ENCODE assay signal across 17 cellular contexts in the genomic region with DNA sequence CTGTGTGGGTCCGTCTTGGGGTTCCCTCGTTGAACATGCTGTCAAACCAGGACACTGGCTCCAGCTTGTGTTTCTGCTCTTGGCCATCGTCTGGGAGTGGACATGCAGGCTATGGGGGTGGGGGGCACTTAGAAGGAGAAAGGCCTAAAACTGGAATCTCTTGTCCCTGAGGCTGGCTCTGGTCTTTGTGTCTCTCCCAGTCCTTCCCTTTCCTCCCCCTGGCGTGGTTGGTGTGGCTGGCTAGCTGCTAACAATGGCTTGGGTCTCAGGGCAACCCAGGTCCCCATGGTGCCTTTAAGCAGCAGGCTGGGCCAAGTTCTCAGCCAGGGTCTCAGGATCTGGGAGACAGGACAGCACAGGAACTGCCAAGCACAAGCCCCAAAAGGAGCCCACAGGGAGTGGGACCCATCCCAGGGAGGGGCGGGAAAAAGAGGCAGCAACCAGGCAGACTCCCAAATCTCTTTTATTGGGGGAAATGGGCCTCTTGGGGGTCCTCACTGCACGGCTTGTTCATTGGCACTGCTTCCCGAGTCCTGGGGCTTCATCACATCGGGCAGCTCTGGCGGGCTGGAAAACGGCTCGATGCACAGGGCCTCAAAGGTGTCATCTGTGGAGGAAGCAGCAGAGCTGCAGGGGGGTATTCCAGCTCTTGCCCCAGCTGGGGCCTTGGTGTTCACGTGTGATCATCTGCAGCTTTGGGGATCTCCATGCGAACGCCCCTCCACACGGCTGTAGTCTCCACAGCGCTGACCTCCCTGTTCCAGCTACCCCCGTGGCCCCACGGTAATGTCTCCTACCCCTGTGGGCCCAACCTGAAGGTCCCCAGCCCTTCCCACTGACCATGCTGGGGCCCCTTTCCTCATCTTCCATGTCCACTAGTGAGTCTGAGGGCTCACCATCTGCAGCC. TPM values are rescaled to one million over a fixed set of nuclear protein-coding genes. Genes with fewer than 3 reads are reported as not detected.
DNase-seq lines count a peak whose midpoint lies in the region; ATAC-seq and TF ChIP-seq lines count a peak whose summit lies in the region.
"Had no signal": no experiment of that assay in that cellular context is flagged by ENCODE, and none has a peak within 500 bp of the region (broad histone marks: within the 10 kb centered on the region; RNA-seq: fewer than 3 reads in every experiment).

No MANE protein-coding gene starts in this region.

- no peak for TF ChIP-seq EP300 in suprapubic skin (IDR thresholded peaks at IDR 0.05)

- no peak for TF ChIP-seq POLR2A in suprapubic skin (IDR thresholded peaks at IDR 0.05)

- H3K27ac Mint-ChIP-seq in activated naive CD4-positive, alpha-beta T cell treated with anti-CD3 and anti-CD28 coated beads, Interleukin-2, amount 50 U/mL, for 24 hours = peak overlapping the region; percentile 51
- H3K27ac Mint-ChIP-seq in glutamatergic neuron (ENCODE audit: unreplicated experiment) = peak overlapping the region; percentile 25

- H3K4me1 ChIP-seq in suprapubic skin = peaks cover 59% of the 10 kb centered on the region
- H3K4me1 ChIP-seq: BE2C had no signal

- no peaks in the 10 kb centered on the region for H3K9me3 Mint-ChIP-seq in activated naive CD4-positive, alpha-beta T cell treated with anti-CD3 and anti-CD28 coated beads, Interleukin-2, amount 50 U/mL, for 24 hours
- H3K9me3 Mint-ChIP-seq in glutamatergic neuron (ENCODE audit: unreplicated experiment) = peaks cover 13% of the 10 kb centered on the region
- H3K9me3 Mint-ChIP-seq: T-helper 2 cell treated with Interferon-gamma antibody and Interleukin-4, amounts not matched to agents 5 μg/mL and 100 μg/mL, for 36 hours had no signal

- no peak for TF ChIP-seq CTCF in RWPE1 (conservative IDR thresholded peaks at IDR 0.05; ENCODE audit: low read depth)
- no peak for TF ChIP-seq CTCF in glutamatergic neuron (IDR thresholded peaks at IDR 0.05; ENCODE audit: partially characterized antibody, unreplicated experiment)
- TF ChIP-seq CTCF in suprapubic skin (IDR thresholded peaks at IDR 0.05) = no peak

- 73% methylated on average over 17 of the region's 18 CpGs for WGBS in suprapubic skin

- H3K4me1 Mint-ChIP-seq in activated naive CD4-positive, alpha-beta T cell treated with anti-CD3 and anti-CD28 coated beads, Interleukin-2, amount 50 U/mL, for 24 hours = peaks cover 20% of the 10 kb centered on the region
- peaks cover 10% of the 10 kb centered on the region for H3K4me1 Mint-ChIP-seq in glutamatergic neuron (ENCODE audit: low read depth, unreplicated experiment)

- no peaks in the 10 kb centered on the region for H3K9me3 ChIP-seq in suprapubic skin
- H3K9me3 ChIP-seq: ascending aorta, BE2C, left ventricle myocardium inferior, pancreas had no signal

- H3K36me3 Mint-ChIP-seq in activated naive CD4-positive, alpha-beta T cell treated with anti-CD3 and anti-CD28 coated beads, Interleukin-2, amount 50 U/mL, for 24 hours = peaks cover 10% of the 10 kb centered on the region
- H3K36me3 Mint-ChIP-seq in glutamatergic neuron (ENCODE audit: unreplicated experiment) = peaks cover under 1% of the 10 kb centered on the region

- peak overlapping the region; percentile 93 for H3K27ac ChIP-seq in RWPE1
- peak overlapping the region; percentile 33 for H3K27ac ChIP-seq in suprapubic skin
- H3K27ac ChIP-seq: ascending aorta, left ventricle myocardium inferior, pancreas had no signal

- peaks cover 74% of the 10 kb centered on the region for H3K36me3 ChIP-seq in suprapubic skin

- H3K27me3 Mint-ChIP-seq in activated naive CD4-positive, alpha-beta T cell treated with anti-CD3 and anti-CD28 coated beads, Interleukin-2, amount 50 U/mL, for 24 hours = no peaks in the 10 kb centered on the region
- H3K27me3 Mint-ChIP-seq in glutamatergic neuron (ENCODE audit: unreplicated experiment) = peaks cover 22% of the 10 kb centered on the region

- no peak for ATAC-seq in HG02840 (IDR thresholded peaks at IDR 0.05; ENCODE audit: low FRiP score, unreplicated experiment)
- ATAC-seq: pancreas had no signal

- POLR2A ChIA-PET in RWPE1 (lab: Yijun Ruan, JAX; ENCODE audit: low non-redundant PET) = no interaction called here

- H3K27me3 ChIP-seq in suprapubic skin = no peaks in the 10 kb centered on the region
- H3K27me3 ChIP-seq: ascending aorta, BE2C, pancreas had no signal

- CTCF ChIA-PET in RWPE1 (lab: Yijun Ruan, JAX) = interaction anchor here (0.7 to 1.2 kb wide), 2 partner anchors 109 to 190 kb away, joined by 3 to 4 read pairs; no protein-coding TSS in a partner anchor

- no peak for DNase-seq in activated naive CD4-positive, alpha-beta T cell (lab: John Stamatoyannopoulos, UW)
- no peak for DNase-seq in RWPE1 (ENCODE audit: low spot score)
- DNase-seq in glutamatergic neuron = no peak
- no peak for DNase-seq in suprapubic skin (ENCODE audit: low spot score in 2 of 2)
- no peak for DNase-seq in 8988T
- DNase-seq in SIG-M5 treated with dmso at 0.1 percent for 504 hours (lab: John Stamatoyannopoulos, UW; ENCODE audit: unreplicated experiment) = no peak
- DNase-seq: BE2C; GDM1; head of caudate nucleus; left ventricle myocardium inferior; NCI-H2227 treated with DMSO at 0.1 percent for 48 hours; stimulated activated CD4-positive, alpha-beta T cell treated with anti-CD3 and anti-CD28 coated beads, Interleukin-15, amount 100 ng/mL, for 24 hours had no signal

- H3K4me3 Mint-ChIP-seq in activated naive CD4-positive, alpha-beta T cell treated with anti-CD3 and anti-CD28 coated beads, Interleukin-2, amount 50 U/mL, for 24 hours = no peak overlapping the region
- no peak overlapping the region for H3K4me3 Mint-ChIP-seq in glutamatergic neuron (ENCODE audit: unreplicated experiment)
- H3K4me3 Mint-ChIP-seq: T-helper 2 cell treated with Interferon-gamma antibody and Interleukin-4, amounts not matched to agents 5 μg/mL and 100 μg/mL, for 36 hours had no signal

- no peak overlapping the region for H3K4me3 ChIP-seq in suprapubic skin
- H3K4me3 ChIP-seq: ascending aorta, left ventricle myocardium inferior, pancreas had no signal

RNA-seq across cellular contexts. Expression of a gene that starts 5.3 kb away (rescaled TPM):
- total RNA-seq in glutamatergic neuron (ENCODE audit: unreplicated experiment) = 183 TPM
- 100 to 1,000 TPM; 174 to 249 (median 213) TPM for total RNA-seq in suprapubic skin

RNA-seq across cellular contexts. Expression of a gene that starts 15.6 kb away (rescaled TPM):
- 0.39 TPM for total RNA-seq in glutamatergic neuron (ENCODE audit: unreplicated experiment)
- total RNA-seq in suprapubic skin = not detected
- total RNA-seq: left ventricle myocardium inferior, pancreas had no signal

RNA-seq across cellular contexts. Expression of a gene that starts 19.3 kb away (rescaled TPM):
- total RNA-seq in glutamatergic neuron (ENCODE audit: unreplicated experiment) (699 TPM), suprapubic skin (1,000 to 10,000 TPM in 1 of 4 donors, 100 to 1,000 TPM in 3; 484 to 1,595 (median 654) TPM)

RNA-seq across cellular contexts. Expression of a gene that starts 26.5 kb away (rescaled TPM):
- not detected for total RNA-seq in glutamatergic neuron (ENCODE audit: unreplicated experiment)
- not detected for total RNA-seq in suprapubic skin
- total RNA-seq: ascending aorta, left ventricle myocardium inferior, pancreas had no signal

RNA-seq across cellular contexts. Expression of a gene that starts 45.3 kb away (rescaled TPM):
- total RNA-seq in glutamatergic neuron (ENCODE audit: unreplicated experiment) (not detected), suprapubic skin (1 to 10 TPM in 2 of 4 donors, under 1 TPM in 1, not detected in 1; 0.87 to 7.6 (median 1.3) TPM)
- total RNA-seq: ascending aorta, left ventricle myocardium inferior had no signal
